In the genomic region with DNA sequence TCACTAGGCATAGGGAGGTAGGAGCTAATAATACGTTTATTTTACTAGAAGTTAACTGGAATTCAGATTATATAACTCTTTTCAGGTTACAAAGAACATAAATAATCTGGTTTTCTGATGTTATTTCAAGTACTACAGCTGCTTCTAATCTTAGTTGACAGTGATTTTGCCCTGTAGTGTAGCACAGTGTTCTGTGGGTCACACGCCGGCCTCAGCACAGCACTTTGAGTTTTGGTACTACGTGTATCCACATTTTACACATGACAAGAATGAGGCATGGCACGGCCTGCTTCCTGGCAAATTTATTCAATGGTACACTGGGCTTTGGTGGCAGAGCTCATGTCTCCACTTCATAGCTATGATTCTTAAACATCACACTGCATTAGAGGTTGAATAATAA, we compare ENCODE assay signal across 8 cellular contexts. TPM values are rescaled to one million over a fixed set of nuclear protein-coding genes. Genes with fewer than 3 reads are reported as not detected.
DNase-seq lines count a peak whose midpoint lies in the region; ATAC-seq and TF ChIP-seq lines count a peak whose summit lies in the region.

No MANE protein-coding gene starts in this region.

- intact Hi-C loops in body of pancreas (cut with DNase I) = no loop called here

- H3K4me1 ChIP-seq in body of pancreas (peaks cover 13% of the 10 kb centered on the region), thoracic aorta (ENCODE audit: control insufficient read depth in 1 of 2, low read depth in 2 of 2) (peaks cover 9 to 10% of the 10 kb centered on the region in 2 donors)

- H3K36me3 ChIP-seq in body of pancreas (replicated peaks in 1 of 2; ENCODE audit: insufficient read depth in 1 of 2, low read depth in 2 of 2) (no peaks in the 10 kb centered on the region), thoracic aorta (peaks cover 3% of the 10 kb centered on the region)

- 37 to 39% methylated on average over 5 of the region's 5 CpGs for WGBS in body of pancreas, 2 donors

- H3K4me3 Mint-ChIP-seq in T-helper 1 cell treated with Interleukin-12 subunit alpha and Interleukin-12 subunit beta and Interleukin-4 antibody, amounts not matched to agents 30 μg/mL and 1 μg/mL, for 36 hours = peak overlapping the region; percentile 78

- H3K36me3 Mint-ChIP-seq in T-helper 1 cell treated with Interleukin-12 subunit alpha and Interleukin-12 subunit beta and Interleukin-4 antibody, amounts not matched to agents 30 μg/mL and 1 μg/mL, for 36 hours (ENCODE audit: low read depth) = peaks cover 12% of the 10 kb centered on the region

- H3K4me1 Mint-ChIP-seq in T-helper 1 cell treated with Interleukin-12 subunit alpha and Interleukin-12 subunit beta and Interleukin-4 antibody, amounts not matched to agents 30 μg/mL and 1 μg/mL, for 36 hours (ENCODE audit: low read depth) = peaks cover 50% of the 10 kb centered on the region

- no peak for TF ChIP-seq POLR2A in body of pancreas (IDR thresholded peaks at IDR 0.05)

- H3K4me3 ChIP-seq in body of pancreas (no peak overlapping the region), thoracic aorta (peak overlapping the region; percentile 98)

- peaks cover 3% of the 10 kb centered on the region for H3K9me3 Mint-ChIP-seq in T-helper 1 cell treated with Interleukin-12 subunit alpha and Interleukin-12 subunit beta and Interleukin-4 antibody, amounts not matched to agents 30 μg/mL and 1 μg/mL, for 36 hours

- H3K27me3 Mint-ChIP-seq in T-helper 1 cell treated with Interleukin-12 subunit alpha and Interleukin-12 subunit beta and Interleukin-4 antibody, amounts not matched to agents 30 μg/mL and 1 μg/mL, for 36 hours (ENCODE audit: low read depth) = no peaks in the 10 kb centered on the region

- ATAC-seq in body of pancreas (peak; percentile 8), left lobe of liver (peak; percentile 62), thoracic aorta (ENCODE audit: insufficient number of reproducible peaks, low FRiP score, low read depth) (no peak), SK-N-SH treated with all-trans-retinoic acid at 6 μM for 48 hours (no peak)

- H3K9me3 ChIP-seq in body of pancreas = no peaks in the 10 kb centered on the region
- no peaks in the 10 kb centered on the region for H3K9me3 ChIP-seq in thoracic aorta

- DNase-seq in T-helper 1 cell (no peak), body of pancreas (peak in 1 of 4 donors; percentile 27), left lobe of liver (ENCODE audit: low spot score) (no peak), thoracic aorta (ENCODE audit: low spot score) (no peak), NCI-H526 (lab: John Stamatoyannopoulos, UW) (no peak)
- DNase-seq in stimulated activated CD4-positive, alpha-beta T cell treated with anti-CD3 and anti-CD28 coated beads, Interleukin-4, amount 100 ng/mL, for 4 hours = no peak

- H3K27ac ChIP-seq in body of pancreas (peak overlapping the region in 3 of 4 donors; percentile 79 to 95 (median 91)), thoracic aorta (peak overlapping the region; percentile 84 to 88)

- H3K27ac Mint-ChIP-seq in T-helper 1 cell treated with Interleukin-12 subunit alpha and Interleukin-12 subunit beta and Interleukin-4 antibody, amounts not matched to agents 30 μg/mL and 1 μg/mL, for 36 hours = no peak overlapping the region

- H3K27me3 ChIP-seq in body of pancreas (no peaks in the 10 kb centered on the region), thoracic aorta (replicated peaks; ENCODE audit: insufficient read depth) (no peaks in the 10 kb centered on the region)

- TF ChIP-seq CTCF in body of pancreas (IDR thresholded peaks at IDR 0.05) (no peak), thoracic aorta (IDR thresholded peaks at IDR 0.05) (no peak)

TF ChIP-seq in SK-N-SH treated with all-trans-retinoic acid at 6 μM for 48 hours, 23 proteins besides CTCF, POLR2A, EP300 and RAD21:
- TF ChIP-seq ZNF565 (CRISPR knock-in tag; conservative IDR thresholded peaks at IDR 0.05; ENCODE audit: low read depth) (no peak), ZC3H10 (CRISPR knock-in tag; IDR thresholded peaks at IDR 0.05) (no peak), BACH2 (CRISPR knock-in tag; IDR thresholded peaks at IDR 0.05; ENCODE audit: borderline replicate concordance) (no peak), ZFP3 (CRISPR knock-in tag; IDR thresholded peaks at IDR 0.05) (no peak), TCF4 (CRISPR knock-in tag; IDR thresholded peaks at IDR 0.05; ENCODE audit: borderline replicate concordance) (no peak), ZFP30 (CRISPR knock-in tag; IDR thresholded peaks at IDR 0.05) (no peak), CSDC2 (CRISPR knock-in tag; IDR thresholded peaks at IDR 0.05) (no peak), ESRRG (CRISPR knock-in tag; IDR thresholded peaks at IDR 0.05) (no peak), ISL1 (CRISPR knock-in tag; IDR thresholded peaks at IDR 0.05) (no peak), TOX (CRISPR knock-in tag; IDR thresholded peaks at IDR 0.05; ENCODE audit: borderline replicate concordance) (no peak), OSR1 (CRISPR knock-in tag; IDR thresholded peaks at IDR 0.05) (no peak)
- TF ChIP-seq, protein P1, sequence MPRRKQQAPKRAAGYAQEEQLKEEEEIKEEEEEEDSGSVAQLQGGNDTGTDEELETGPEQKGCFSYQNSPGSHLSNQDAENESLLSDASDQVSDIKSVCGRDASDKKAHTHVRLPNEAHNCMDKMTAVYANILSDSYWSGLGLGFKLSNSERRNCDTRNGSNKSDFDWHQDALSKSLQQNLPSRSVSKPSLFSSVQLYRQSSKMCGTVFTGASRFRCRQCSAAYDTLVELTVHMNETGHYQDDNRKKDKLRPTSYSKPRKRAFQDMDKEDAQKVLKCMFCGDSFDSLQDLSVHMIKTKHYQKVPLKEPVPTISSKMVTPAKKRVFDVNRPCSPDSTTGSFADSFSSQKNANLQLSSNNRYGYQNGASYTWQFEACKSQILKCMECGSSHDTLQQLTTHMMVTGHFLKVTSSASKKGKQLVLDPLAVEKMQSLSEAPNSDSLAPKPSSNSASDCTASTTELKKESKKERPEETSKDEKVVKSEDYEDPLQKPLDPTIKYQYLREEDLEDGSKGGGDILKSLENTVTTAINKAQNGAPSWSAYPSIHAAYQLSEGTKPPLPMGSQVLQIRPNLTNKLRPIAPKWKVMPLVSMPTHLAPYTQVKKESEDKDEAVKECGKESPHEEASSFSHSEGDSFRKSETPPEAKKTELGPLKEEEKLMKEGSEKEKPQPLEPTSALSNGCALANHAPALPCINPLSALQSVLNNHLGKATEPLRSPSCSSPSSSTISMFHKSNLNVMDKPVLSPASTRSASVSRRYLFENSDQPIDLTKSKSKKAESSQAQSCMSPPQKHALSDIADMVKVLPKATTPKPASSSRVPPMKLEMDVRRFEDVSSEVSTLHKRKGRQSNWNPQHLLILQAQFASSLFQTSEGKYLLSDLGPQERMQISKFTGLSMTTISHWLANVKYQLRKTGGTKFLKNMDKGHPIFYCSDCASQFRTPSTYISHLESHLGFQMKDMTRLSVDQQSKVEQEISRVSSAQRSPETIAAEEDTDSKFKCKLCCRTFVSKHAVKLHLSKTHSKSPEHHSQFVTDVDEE (CRISPR knock-in tag; IDR thresholded peaks at IDR 0.05) = no peak
- TF ChIP-seq, protein P2, sequence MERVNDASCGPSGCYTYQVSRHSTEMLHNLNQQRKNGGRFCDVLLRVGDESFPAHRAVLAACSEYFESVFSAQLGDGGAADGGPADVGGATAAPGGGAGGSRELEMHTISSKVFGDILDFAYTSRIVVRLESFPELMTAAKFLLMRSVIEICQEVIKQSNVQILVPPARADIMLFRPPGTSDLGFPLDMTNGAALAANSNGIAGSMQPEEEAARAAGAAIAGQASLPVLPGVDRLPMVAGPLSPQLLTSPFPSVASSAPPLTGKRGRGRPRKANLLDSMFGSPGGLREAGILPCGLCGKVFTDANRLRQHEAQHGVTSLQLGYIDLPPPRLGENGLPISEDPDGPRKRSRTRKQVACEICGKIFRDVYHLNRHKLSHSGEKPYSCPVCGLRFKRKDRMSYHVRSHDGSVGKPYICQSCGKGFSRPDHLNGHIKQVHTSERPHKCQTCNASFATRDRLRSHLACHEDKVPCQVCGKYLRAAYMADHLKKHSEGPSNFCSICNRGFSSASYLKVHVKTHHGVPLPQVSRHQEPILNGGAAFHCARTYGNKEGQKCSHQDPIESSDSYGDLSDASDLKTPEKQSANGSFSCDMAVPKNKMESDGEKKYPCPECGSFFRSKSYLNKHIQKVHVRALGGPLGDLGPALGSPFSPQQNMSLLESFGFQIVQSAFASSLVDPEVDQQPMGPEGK (CRISPR knock-in tag; IDR thresholded peaks at IDR 0.05; ENCODE audit: borderline replicate concordance) = no peak
- TF ChIP-seq, protein P3, sequence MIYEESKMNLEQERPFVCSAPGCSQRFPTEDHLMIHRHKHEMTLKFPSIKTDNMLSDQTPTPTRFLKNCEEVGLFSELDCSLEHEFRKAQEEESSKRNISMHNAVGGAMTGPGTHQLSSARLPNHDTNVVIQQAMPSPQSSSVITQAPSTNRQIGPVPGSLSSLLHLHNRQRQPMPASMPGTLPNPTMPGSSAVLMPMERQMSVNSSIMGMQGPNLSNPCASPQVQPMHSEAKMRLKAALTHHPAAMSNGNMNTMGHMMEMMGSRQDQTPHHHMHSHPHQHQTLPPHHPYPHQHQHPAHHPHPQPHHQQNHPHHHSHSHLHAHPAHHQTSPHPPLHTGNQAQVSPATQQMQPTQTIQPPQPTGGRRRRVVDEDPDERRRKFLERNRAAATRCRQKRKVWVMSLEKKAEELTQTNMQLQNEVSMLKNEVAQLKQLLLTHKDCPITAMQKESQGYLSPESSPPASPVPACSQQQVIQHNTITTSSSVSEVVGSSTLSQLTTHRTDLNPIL (CRISPR knock-in tag; IDR thresholded peaks at IDR 0.05; ENCODE audit: low read depth) = no peak

RNA-seq across cellular contexts. Expression of a gene that starts 1.1 kb away (rescaled TPM):
- total RNA-seq in body of pancreas = 1 to 10 TPM; 2.0 to 5.4 TPM
- 14.1 TPM for total RNA-seq in left lobe of liver
- total RNA-seq in thoracic aorta = 10 to 100 TPM in 1 of 2 donors, 1 to 10 TPM in 1; 8.7 to 10.1 TPM

Comparison
In these comparisons a context has a peak if more than half of its experiments do, and no peak if none do; other contexts are left out.
1. ATAC-seq: peak in body of pancreas (single experiment) and left lobe of liver (single experiment); none in thoracic aorta (single experiment) and SK-N-SH treated with all-trans-retinoic acid at 6 μM for 48 hours (single experiment).